In the genomic region with DNA sequence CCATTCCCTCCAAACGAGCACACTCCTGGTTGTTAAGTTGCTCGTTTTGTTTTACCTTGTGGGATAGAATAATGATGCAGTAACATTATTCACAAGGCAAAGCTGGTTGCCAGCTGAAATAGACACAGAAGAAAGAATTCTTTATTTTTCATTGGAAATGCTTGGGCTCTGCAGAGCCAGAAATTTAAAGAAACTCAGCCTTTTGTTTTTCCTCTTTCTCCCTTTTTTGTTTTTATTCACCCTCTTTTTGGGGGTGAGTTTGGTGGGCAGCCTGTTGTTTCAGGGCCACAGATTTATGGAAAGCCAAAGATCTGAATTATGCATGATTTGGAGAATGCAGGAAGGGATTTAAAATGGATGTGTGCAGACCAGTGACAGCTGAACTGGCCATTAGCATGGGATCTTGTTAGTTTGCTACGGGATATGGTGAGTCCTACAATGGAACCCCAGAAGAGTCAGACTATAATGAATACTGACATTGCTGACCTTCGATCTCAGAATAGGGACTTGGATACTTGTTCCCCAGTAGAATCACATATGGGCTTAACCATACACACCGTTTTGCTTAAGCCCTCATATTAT, we compare ENCODE assay signal across 1 cellular context.
TF ChIP-seq lines count a peak whose summit lies in the region.

No MANE protein-coding gene starts in this region.

TF ChIP-seq in GM12878, 131 proteins besides CTCF, POLR2A, EP300 and RAD21:
- TF ChIP-seq, protein P1, sequence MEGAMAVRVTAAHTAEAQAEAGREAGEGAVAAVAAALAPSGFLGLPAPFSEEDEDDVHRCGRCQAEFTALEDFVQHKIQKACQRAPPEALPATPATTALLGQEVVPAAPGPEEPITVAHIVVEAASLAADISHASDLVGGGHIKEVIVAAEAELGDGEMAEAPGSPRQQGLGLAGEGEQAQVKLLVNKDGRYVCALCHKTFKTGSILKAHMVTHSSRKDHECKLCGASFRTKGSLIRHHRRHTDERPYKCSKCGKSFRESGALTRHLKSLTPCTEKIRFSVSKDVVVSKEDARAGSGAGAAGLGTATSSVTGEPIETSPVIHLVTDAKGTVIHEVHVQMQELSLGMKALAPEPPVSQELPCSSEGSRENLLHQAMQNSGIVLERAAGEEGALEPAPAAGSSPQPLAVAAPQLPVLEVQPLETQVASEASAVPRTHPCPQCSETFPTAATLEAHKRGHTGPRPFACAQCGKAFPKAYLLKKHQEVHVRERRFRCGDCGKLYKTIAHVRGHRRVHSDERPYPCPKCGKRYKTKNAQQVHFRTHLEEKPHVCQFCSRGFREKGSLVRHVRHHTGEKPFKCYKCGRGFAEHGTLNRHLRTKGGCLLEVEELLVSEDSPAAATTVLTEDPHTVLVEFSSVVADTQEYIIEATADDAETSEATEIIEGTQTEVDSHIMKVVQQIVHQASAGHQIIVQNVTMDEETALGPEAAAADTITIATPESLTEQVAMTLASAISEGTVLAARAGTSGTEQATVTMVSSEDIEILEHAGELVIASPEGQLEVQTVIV (IDR thresholded peaks at IDR 0.05; ENCODE audit: borderline replicate concordance, partially characterized antibody) = no peak
- TF ChIP-seq BHLHE40 (IDR thresholded peaks at IDR 0.05; ENCODE audit: borderline replicate concordance in 1 of 2, low read depth in 2 of 2, low read length in 1 of 2) = no peak
- no peak for TF ChIP-seq STAT1 (conservative IDR thresholded peaks at IDR 0.05)
- no peak for TF ChIP-seq RAD51 (IDR thresholded peaks at IDR 0.05)
